ENCODE assay signal across 12 cellular contexts in genomic region chr10:119314061-119314460, GRCh38.
DNase-seq lines count a peak whose midpoint lies in the region; ATAC-seq and TF ChIP-seq lines count a peak whose summit lies in the region.
"Had no signal": no experiment of that assay in that cellular context is flagged by ENCODE, and none has a peak within 500 bp of the region (broad histone marks: within the 10 kb centered on the region; RNA-seq: fewer than 3 reads in every experiment).

No MANE protein-coding gene starts in this region.

- no peaks in the 10 kb centered on the region for H3K9me3 ChIP-seq in T-helper 17 cell (ENCODE audit: control insufficient read depth, low read length, poor library complexity, severe bottlenecking)
- H3K9me3 ChIP-seq in right atrium auricular region = no peaks in the 10 kb centered on the region
- no peaks in the 10 kb centered on the region for H3K9me3 ChIP-seq in thyroid gland

- H3K27ac ChIP-seq in right atrium auricular region (peak overlapping the region; percentile 72 to 79), thyroid gland (peak overlapping the region; percentile 71 to 90 (median 84))

- TF ChIP-seq CTCF in right atrium auricular region (IDR thresholded peaks at IDR 0.05) (no peak), thyroid gland (IDR thresholded peaks at IDR 0.05) (peak in 1 of 6 experiments; percentile 3)

- H3K36me3 ChIP-seq in right atrium auricular region (no peaks in the 10 kb centered on the region), thyroid gland (no peaks in the 10 kb centered on the region)

- peak overlapping the region; percentile 88 for H3K27ac Mint-ChIP-seq in activated T-cell treated with anti-CD3 and anti-CD28 coated beads, Interleukin-2, amount 50 U/mL, for 24 hours
- peak overlapping the region; percentile 1 for H3K27ac Mint-ChIP-seq in T-helper 17 cell

- no peaks in the 10 kb centered on the region for H3K36me3 Mint-ChIP-seq in activated T-cell treated with anti-CD3 and anti-CD28 coated beads, Interleukin-2, amount 50 U/mL, for 24 hours (ENCODE audit: low read depth)
- no peaks in the 10 kb centered on the region for H3K36me3 Mint-ChIP-seq in T-helper 17 cell (ENCODE audit: low read depth)

- WGBS in thyroid gland, 2 donors = 64 to 69% methylated on average over 3 to 7 of the region's 11 CpGs

- intact Hi-C loops in thyroid gland (cut with DNase I) = no loop called here

- peaks cover 0 to 67% of the 10 kb centered on the region in 2 donors for H3K4me1 ChIP-seq in right atrium auricular region
- H3K4me1 ChIP-seq in thyroid gland = peaks cover 42 to 78% of the 10 kb centered on the region in 2 donors

- H3K9me3 Mint-ChIP-seq in activated T-cell treated with anti-CD3 and anti-CD28 coated beads, Interleukin-2, amount 50 U/mL, for 24 hours = no peaks in the 10 kb centered on the region

- no peak overlapping the region for H3K4me3 ChIP-seq in right atrium auricular region
- H3K4me3 ChIP-seq in thyroid gland (replicated peaks in 1 of 3) = no peak overlapping the region

- ATAC-seq in T-helper 17 cell = no peak
- no peak for ATAC-seq in SK-N-SH treated with all-trans-retinoic acid at 6 μM for 48 hours

- no peak overlapping the region for H3K4me3 Mint-ChIP-seq in activated T-cell treated with anti-CD3 and anti-CD28 coated beads, Interleukin-2, amount 50 U/mL, for 24 hours
- no peak overlapping the region for H3K4me3 Mint-ChIP-seq in T-helper 17 cell

- peaks cover 76% of the 10 kb centered on the region for H3K4me1 Mint-ChIP-seq in activated T-cell treated with anti-CD3 and anti-CD28 coated beads, Interleukin-2, amount 50 U/mL, for 24 hours (ENCODE audit: low read depth)
- H3K4me1 Mint-ChIP-seq in T-helper 17 cell = peaks cover 34% of the 10 kb centered on the region

- no peaks in the 10 kb centered on the region for H3K27me3 ChIP-seq in right atrium auricular region
- H3K27me3 ChIP-seq in thyroid gland = no peaks in the 10 kb centered on the region

- peaks cover 6% of the 10 kb centered on the region for H3K27me3 Mint-ChIP-seq in activated T-cell treated with anti-CD3 and anti-CD28 coated beads, Interleukin-2, amount 50 U/mL, for 24 hours
- peaks cover 9% of the 10 kb centered on the region for H3K27me3 Mint-ChIP-seq in T-helper 17 cell
- H3K27me3 Mint-ChIP-seq: activated naive CD8-positive, alpha-beta T cell had no signal

- TF ChIP-seq POLR2A in thyroid gland (IDR thresholded peaks at IDR 0.05) = no peak

- no peak for DNase-seq in activated T-cell treated with anti-CD3 and anti-CD28 coated beads, Interleukin-2, amount 50 U/mL, for 24 hours
- no peak for DNase-seq in activated T-cell treated with anti-CD3 and anti-CD28 coated beads, Interleukin-2, amount 50 U/mL, for 1 hour
- DNase-seq in T-helper 17 cell = no peak
- DNase-seq in right atrium auricular region (ENCODE audit: low spot score) = no peak
- DNase-seq in thyroid gland = peak; percentile 21 to 27
- no peak for DNase-seq in NCI-H1930 (lab: John Stamatoyannopoulos, UW)
- DNase-seq in NCI-H146 treated with DMSO at 0.1 percent for 48 hours (lab: John Stamatoyannopoulos, UW; ENCODE audit: unreplicated experiment) = no peak
- DNase-seq: ACHN, cerebellar nuclear complex, SHP77 treated with DMSO at 0.1 percent for 48 hours had no signal

TF ChIP-seq in SK-N-SH treated with all-trans-retinoic acid at 6 μM for 48 hours, 23 proteins besides CTCF, POLR2A, EP300 and RAD21:
- TF ChIP-seq ZFP30 (CRISPR knock-in tag; IDR thresholded peaks at IDR 0.05) (no peak), ARNTL (CRISPR knock-in tag; IDR thresholded peaks at IDR 0.05; ENCODE audit: borderline replicate concordance, low read depth) (no peak), TSHZ2 (CRISPR knock-in tag; IDR thresholded peaks at IDR 0.05) (no peak), ZNF565 (CRISPR knock-in tag; conservative IDR thresholded peaks at IDR 0.05; ENCODE audit: low read depth) (no peak), TOX (CRISPR knock-in tag; IDR thresholded peaks at IDR 0.05; ENCODE audit: borderline replicate concordance) (no peak), ISL1 (CRISPR knock-in tag; IDR thresholded peaks at IDR 0.05) (no peak), GLIS3 (CRISPR knock-in tag; IDR thresholded peaks at IDR 0.05) (no peak), CREB5 (CRISPR knock-in tag; IDR thresholded peaks at IDR 0.05; ENCODE audit: low read depth) (no peak), ESRRG (CRISPR knock-in tag; IDR thresholded peaks at IDR 0.05) (no peak), CSDC2 (CRISPR knock-in tag; IDR thresholded peaks at IDR 0.05) (no peak), RARB (CRISPR knock-in tag; IDR thresholded peaks at IDR 0.05) (no peak)

Comparison
In these comparisons a context has a peak if more than half of its experiments do, and no peak if none do; other contexts are left out.
1. DNase-seq: peak in thyroid gland (2 of 2); none in activated T-cell treated with anti-CD3 and anti-CD28 coated beads, Interleukin-2, amount 50 U/mL, for 24 hours (single experiment), activated T-cell treated with anti-CD3 and anti-CD28 coated beads, Interleukin-2, amount 50 U/mL, for 1 hour (single experiment), T-helper 17 cell (0 of 3), right atrium auricular region (single experiment), NCI-H1930 (0 of 2) and NCI-H146 treated with DMSO at 0.1 percent for 48 hours (single experiment).